12 cellular contexts compared by ENCODE assay signal in the genomic region with DNA sequence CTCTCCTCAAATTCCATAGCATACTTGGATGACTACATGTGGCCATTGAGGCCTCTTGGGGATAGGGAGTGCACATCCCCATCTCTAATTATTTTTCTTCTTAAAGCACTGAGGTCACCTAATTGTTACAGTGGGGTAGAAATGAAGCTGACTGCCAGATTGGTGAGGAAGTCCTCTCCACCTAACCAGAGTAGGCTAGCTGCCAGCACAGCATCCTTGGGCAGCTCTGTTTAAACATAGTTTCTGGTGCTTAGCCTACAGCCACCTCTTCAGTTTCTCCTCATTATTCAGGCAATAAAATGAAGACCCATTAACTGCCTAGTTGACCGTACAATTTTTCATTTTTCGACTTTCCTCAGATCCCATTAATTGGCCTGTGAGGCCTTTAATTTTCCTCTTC.
"Had no signal": no experiment of that assay in that cellular context is flagged by ENCODE, and none has a peak within 500 bp of the region (broad histone marks: within the 10 kb centered on the region; RNA-seq: fewer than 3 reads in every experiment).

No MANE protein-coding gene starts in this region.

- DNase-seq: activated CD4-positive, CD25-positive, alpha-beta regulatory T cell; activated CD8-positive, alpha-beta memory T cell treated with anti-CD3 and anti-CD28 coated beads, Interleukin-2, amount 10 ng/mL, durations not matched to agents 7 days and 5 days; activated gamma-delta T cell; activated naive CD8-positive, alpha-beta T cell treated with anti-CD3 and anti-CD28 coated beads for 36 hours; activated T-cell treated with anti-CD3 and anti-CD28 coated beads, Interleukin-2, amount 50 U/mL, for 48 hours; effector CD4-positive, alpha-beta T cell; heart right ventricle; natural killer cell; stimulated activated CD4-positive, alpha-beta T cell treated with anti-CD3 and anti-CD28 coated beads, Interleukin-12 subunit alpha, Interleukin-12 subunit beta, amount 100 ng/mL, for 4 hours; stimulated activated naive CD4-positive, alpha-beta T cell treated with Interleukin-2 at 50 U/mL for 16 hours had no signal

- H3K4me3 ChIP-seq: heart right ventricle had no signal

- H3K4me1 Mint-ChIP-seq: activated naive CD8-positive, alpha-beta T cell treated with anti-CD3 and anti-CD28 coated beads for 36 hours had no signal

- H3K9me3 Mint-ChIP-seq: activated naive CD8-positive, alpha-beta T cell treated with anti-CD3 and anti-CD28 coated beads for 36 hours; memory B cell; type B pancreatic cell had no signal

- H3K4me3 Mint-ChIP-seq: activated CD8-positive, alpha-beta memory T cell treated with anti-CD3 and anti-CD28 coated beads, Interleukin-2, amount 10 ng/mL, durations not matched to agents 7 days and 5 days; activated naive CD8-positive, alpha-beta T cell treated with anti-CD3 and anti-CD28 coated beads for 36 hours; memory B cell; natural killer cell; type B pancreatic cell had no signal

- H3K27ac Mint-ChIP-seq: activated CD8-positive, alpha-beta memory T cell treated with anti-CD3 and anti-CD28 coated beads, Interleukin-2, amount 10 ng/mL, durations not matched to agents 7 days and 5 days; activated naive CD8-positive, alpha-beta T cell treated with anti-CD3 and anti-CD28 coated beads for 36 hours; natural killer cell; type B pancreatic cell had no signal

- H3K9me3 ChIP-seq: heart right ventricle had no signal

- H3K27me3 Mint-ChIP-seq: activated CD8-positive, alpha-beta memory T cell treated with anti-CD3 and anti-CD28 coated beads, Interleukin-2, amount 10 ng/mL, durations not matched to agents 7 days and 5 days; activated naive CD8-positive, alpha-beta T cell treated with anti-CD3 and anti-CD28 coated beads for 36 hours; memory B cell; type B pancreatic cell had no signal

- H3K27me3 ChIP-seq: heart right ventricle had no signal

- ATAC-seq: activated CD8-positive, alpha-beta memory T cell treated with anti-CD3 and anti-CD28 coated beads, Interleukin-2, amount 10 ng/mL, durations not matched to agents 7 days and 5 days; heart right ventricle; natural killer cell had no signal

- H3K27ac ChIP-seq: heart right ventricle had no signal
